8 cellular contexts compared by ENCODE assay signal in the genomic region with DNA sequence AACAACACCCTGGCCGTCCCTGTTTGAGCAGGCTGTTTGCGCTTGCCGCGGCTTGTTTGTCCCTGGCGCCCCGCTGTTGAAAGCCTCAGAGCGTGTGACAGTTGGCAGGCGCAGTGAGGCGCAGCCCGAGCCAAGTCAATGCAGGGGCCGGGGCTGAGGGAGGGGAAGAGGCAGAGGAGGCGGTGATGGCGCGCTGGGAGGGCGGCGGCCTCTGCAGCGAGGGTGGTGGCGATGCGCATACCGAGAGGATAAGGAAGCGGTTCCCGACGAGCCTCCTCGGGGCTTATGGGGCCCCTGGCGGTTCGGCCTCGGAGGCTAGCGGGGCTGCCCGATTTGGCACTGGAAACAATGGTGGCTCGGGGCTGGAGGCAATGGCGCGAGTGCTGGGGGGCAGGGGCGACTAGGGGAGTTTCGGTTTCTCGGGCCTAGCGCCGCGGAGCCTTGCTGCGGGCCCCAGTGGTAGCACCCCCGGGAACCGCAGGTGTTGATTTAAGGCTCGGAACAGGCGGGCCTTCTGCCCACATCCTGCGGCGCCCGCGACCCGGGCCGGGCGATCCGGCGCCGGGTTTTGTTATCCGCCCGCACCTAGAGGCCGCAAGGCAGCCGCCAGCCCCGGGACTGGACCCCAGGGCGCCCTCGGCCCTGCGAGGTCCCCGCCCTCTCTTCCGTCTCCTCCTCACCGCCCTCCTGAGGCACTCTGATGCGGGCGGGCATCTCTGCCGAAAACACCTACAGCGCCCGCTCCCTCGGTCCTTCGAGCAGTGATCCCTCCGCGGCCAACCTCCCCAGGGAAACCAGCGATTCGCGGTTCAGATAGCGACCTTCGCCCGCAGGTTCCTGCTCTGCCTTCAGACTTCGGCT. TPM values are rescaled to one million over a fixed set of nuclear protein-coding genes. Genes with fewer than 3 reads are reported as not detected.
A peak's percentile ranks its signal among the peaks of the same experiment; 100 is the strongest.
DNase-seq lines count a peak whose midpoint lies in the region; ATAC-seq, FAIRE-seq and TF ChIP-seq lines count a peak whose summit lies in the region.

No MANE protein-coding gene starts in this region.

- TF ChIP-seq POLR2A in GM10847 (IDR thresholded peaks at IDR 0.05; ENCODE audit: extremely low read depth, insufficient read length) = peak; percentile 68

- H3K36me3 ChIP-seq in pancreas (no peaks in the 10 kb centered on the region), tibial artery (no peaks in the 10 kb centered on the region)

- H3K9me3 ChIP-seq in pancreas (no peaks in the 10 kb centered on the region), tibial artery (no peaks in the 10 kb centered on the region)

- H3K4me1 ChIP-seq in pancreas = peaks cover 9 to 25% (median 22%) of the 10 kb centered on the region in 3 donors
- H3K4me1 ChIP-seq in tibial artery = peaks cover 0 to 43% (median 21%) of the 10 kb centered on the region in 4 donors

- WGBS in pancreas, 2 donors = 1% methylated on average over 76 to 80 of the region's 80 CpGs

- H3K27me3 ChIP-seq in pancreas (no peaks in the 10 kb centered on the region), tibial artery (no peaks in the 10 kb centered on the region)

- TF ChIP-seq CTCF in pancreas (IDR thresholded peaks at IDR 0.05) (no peak), tibial artery (IDR thresholded peaks at IDR 0.05) (peak in 1 of 2 experiments; percentile 36)

- H3K27ac ChIP-seq in pancreas (peak overlapping the region; percentile 88 to 98 (median 94)), tibial artery (peak overlapping the region; percentile 88 to 98)

- DNase-seq in NCI-H1105 treated with DMSO at 0.1 percent for 48 hours (lab: John Stamatoyannopoulos, UW) (peak; percentile 81), SKM-1 treated with dmso at 0.1 percent for 144 hours (lab: John Stamatoyannopoulos, UW; ENCODE audit: unreplicated experiment) (peak; percentile 95), Right ventricle myocardium superior (peak; percentile 97), pancreas (peak; percentile 91 to 96 (median 93)), tibial artery (peak; percentile 93 to 95)
- peak; percentile 76 for DNase-seq in activated naive CD8-positive, alpha-beta T cell treated with anti-CD3 and anti-CD28 coated beads, Interleukin-2, amount 50 U/mL, for 16 hours (ENCODE audit: low read depth, low spot score)

- H3K4me3 ChIP-seq in pancreas (peak overlapping the region; percentile 47 to 86 (median 78)), tibial artery (peak overlapping the region; percentile 80 to 96)

- peak; percentile 62 for ATAC-seq in HG02678 (IDR thresholded peaks at IDR 0.05; ENCODE audit: unreplicated experiment)
- peak; percentile 90 for ATAC-seq in Right ventricle myocardium superior (ENCODE audit: poor library complexity)
- peak; percentile 78 to 88 (median 80) for ATAC-seq in pancreas

- FAIRE-seq in pancreas (lab: Jason Lieb, UNC) = no peak

- intact Hi-C loops in Right ventricle myocardium superior (cut with DNase I) = loop anchor here (5.0 kb wide), 1 partner anchor 42 kb away; no protein-coding TSS in a partner anchor
- intact Hi-C loops in pancreas (cut with DNase I) = no loop called here
- intact Hi-C loops in tibial artery (cut with DNase I; ENCODE audit: low total_unique reads) = loop anchor here (2.0 to 10.0 kb wide), 3 partner anchors 58 to 1990 kb away; partner anchors contain the start of genes CHD1, ERAP1 and ERAP2

RNA-seq across cellular contexts. Expression of gene LNPEP, which starts 1.0 kb away (rescaled TPM):
- total RNA-seq in Right ventricle myocardium superior (44.4 TPM), pancreas (10 to 100 TPM in 3 of 6 donors, 1 to 10 TPM in 3; 9.1 to 20.0 (median 12.4) TPM)
- 1 to 10 TPM; 2.0 to 4.6 TPM for polyA plus RNA-seq in pancreas

RNA-seq across cellular contexts. Expression of gene ERAP2, which starts 58.6 kb away (rescaled TPM):
- total RNA-seq in Right ventricle myocardium superior (5.3 TPM), pancreas (1 to 10 TPM in 4 of 6 donors, under 1 TPM in 2; 0.22 to 9.3 (median 2.5) TPM)
- polyA plus RNA-seq in pancreas = 1 to 10 TPM in 1 of 2 donors, under 1 TPM in 1; 0.87 to 1.2 TPM

Comparison
In these comparisons a context has a peak if more than half of its experiments do, and no peak if none do; other contexts are left out.
1. Peak in every context shown above with its lines: DNase-seq, ATAC-seq, H3K4me3 ChIP-seq and H3K27ac ChIP-seq.
2. intact Hi-C loops: an anchor here in Right ventricle myocardium superior (5.0 kb wide) and tibial artery (2.0 to 10.0 kb wide); none called in pancreas.